Comparison of ENCODE assay signal across 8 cellular contexts in genomic region chr5:82364497-82364896, GRCh38.
DNase-seq lines count a peak whose midpoint lies in the region; ATAC-seq and TF ChIP-seq lines count a peak whose summit lies in the region.

No MANE protein-coding gene starts in this region.

- CTCF ChIA-PET in activated CD4-positive, alpha-beta T cell treated with anti-CD3 and anti-CD28 coated beads for 36 hours (lab: Charles Lee): no interaction called here

- H3K9me3 ChIP-seq in GM23248 (ENCODE audit: low read depth) (no peaks in the 10 kb centered on the region), vagina (no peaks in the 10 kb centered on the region)

- in situ Hi-C loops in GM23248 (cut with MboI): loop anchor here (25.0 kb wide), 2 partner anchors 273 to 423 kb away; no protein-coding TSS in a partner anchor

- DNase-seq in GM23248 (peak; percentile 80), RKO (ENCODE audit: low spot score) (peak; percentile 19), fibroblast of the aortic adventitia (ENCODE audit: low read depth) (peak; percentile 92), sciatic nerve (ENCODE audit: low spot score) (no peak), vagina (ENCODE audit: extremely low spot score in 2 of 2) (no peak)
- DNase-seq in activated CD4-positive, alpha-beta T cell treated with anti-CD3 and anti-CD28 coated beads for 36 hours: no peak
- DNase-seq in stimulated activated CD4-positive, alpha-beta T cell treated with anti-CD3 and anti-CD28 coated beads, Interleukin-15, amount 100 ng/mL, for 24 hours: no peak

- TF ChIP-seq CTCF in fibroblast of the aortic adventitia (IDR thresholded peaks at IDR 0.05; ENCODE audit: insufficient read depth, low read length) (peak; percentile 61), vagina (IDR thresholded peaks at IDR 0.05) (peak in 1 of 3 experiments; percentile 41)

- peak overlapping the region; percentile 48 for H2AFZ ChIP-seq in GM23248

- no peak for TF ChIP-seq POLR2A in vagina (IDR thresholded peaks at IDR 0.05)

- peaks cover 5% of the 10 kb centered on the region for H3K27me3 Mint-ChIP-seq in activated CD4-positive, alpha-beta T cell treated with anti-CD3 and anti-CD28 coated beads for 36 hours

- no peaks in the 10 kb centered on the region for H3K79me2 ChIP-seq in GM23248 (ENCODE audit: insufficient read depth)

- H3K9me2 ChIP-seq in GM23248 (ENCODE audit: insufficient read depth): no peaks in the 10 kb centered on the region

- peaks cover 17% of the 10 kb centered on the region for H3K4me1 ChIP-seq in GM23248 (ENCODE audit: insufficient read depth)
- no peaks in the 10 kb centered on the region for H3K4me1 ChIP-seq in vagina

- peaks cover 13% of the 10 kb centered on the region; the same call in 1 of the 2 replicates for H3F3A ChIP-seq in GM23248 (ENCODE audit: insufficient read depth)

- H3K4me3 Mint-ChIP-seq in activated CD4-positive, alpha-beta T cell treated with anti-CD3 and anti-CD28 coated beads for 36 hours: no peak overlapping the region

- H4K20me1 ChIP-seq in GM23248 (ENCODE audit: insufficient read depth): no peaks in the 10 kb centered on the region

- H3K36me3 Mint-ChIP-seq in activated CD4-positive, alpha-beta T cell treated with anti-CD3 and anti-CD28 coated beads for 36 hours (ENCODE audit: low read depth): no peaks in the 10 kb centered on the region

- no peak overlapping the region for H3K9ac ChIP-seq in GM23248

- peak; percentile 95 for ATAC-seq in sciatic nerve
- no peak for ATAC-seq in activated CD4-positive, alpha-beta T cell treated with anti-CD3 and anti-CD28 coated beads for 36 hours
- ATAC-seq in HG03175 (IDR thresholded peaks at IDR 0.05; ENCODE audit: unreplicated experiment): no peak

- no peak overlapping the region for H3K27ac ChIP-seq in GM23248
- no peak overlapping the region for H3K27ac ChIP-seq in vagina

- no peak overlapping the region for H3K4me2 ChIP-seq in GM23248 (ENCODE audit: unreplicated experiment)

- no peak overlapping the region for H3K4me3 ChIP-seq in GM23248
- H3K4me3 ChIP-seq in fibroblast of the aortic adventitia (ENCODE audit: low read depth, low read length): no peak overlapping the region
- no peak overlapping the region for H3K4me3 ChIP-seq in vagina

- no peak overlapping the region for H3K27ac Mint-ChIP-seq in activated CD4-positive, alpha-beta T cell treated with anti-CD3 and anti-CD28 coated beads for 36 hours

- no peaks in the 10 kb centered on the region for H3K36me3 ChIP-seq in GM23248 (ENCODE audit: low read depth)
- no peaks in the 10 kb centered on the region for H3K36me3 ChIP-seq in vagina

- intact Hi-C loops in sciatic nerve (cut with DNase I): no loop called here
- intact Hi-C loops in activated CD4-positive, alpha-beta T cell treated with anti-CD3 and anti-CD28 coated beads for 36 hours (cut with DNase I, micrococcal nuclease): loop anchor here (2.0 kb wide), 2 partner anchors 24 to 312 kb away; no protein-coding TSS in a partner anchor
- intact Hi-C loops in vagina (cut with DNase I): loop anchor here (10.0 kb wide), 1 partner anchor 270 kb away; no protein-coding TSS in a partner anchor

- no peaks in the 10 kb centered on the region for H3K27me3 ChIP-seq in GM23248 (replicated peaks; ENCODE audit: insufficient read depth)
- H3K27me3 ChIP-seq in vagina: no peaks in the 10 kb centered on the region

- H3K9me3 Mint-ChIP-seq in activated CD4-positive, alpha-beta T cell treated with anti-CD3 and anti-CD28 coated beads for 36 hours (ENCODE audit: low read depth): no peaks in the 10 kb centered on the region

- POLR2A ChIA-PET in activated CD4-positive, alpha-beta T cell treated with anti-CD3 and anti-CD28 coated beads for 36 hours (lab: Charles Lee): no interaction called here

- 10 to 13% methylated on average over 5 of the region's 5 CpGs for WGBS in GM23248 (ENCODE audit: low coverage in 1 of 2, low lambda C conversion rate in 2 of 2, missing lambda C conversion rate in 2 of 2), 2 experiments

- H3K4me1 Mint-ChIP-seq in activated CD4-positive, alpha-beta T cell treated with anti-CD3 and anti-CD28 coated beads for 36 hours: peaks cover 22% of the 10 kb centered on the region

Comparison
In these comparisons a context has a peak if more than half of its experiments do, and no peak if none do; other contexts are left out.
1. DNase-seq: peak in GM23248 (single experiment), RKO (single experiment) and fibroblast of the aortic adventitia (single experiment); none in sciatic nerve (single experiment), activated CD4-positive, alpha-beta T cell treated with anti-CD3 and anti-CD28 coated beads for 36 hours (single experiment), vagina (0 of 2) and stimulated activated CD4-positive, alpha-beta T cell treated with anti-CD3 and anti-CD28 coated beads, Interleukin-15, amount 100 ng/mL, for 24 hours (single experiment).